Comparison of ENCODE assay signal across 8 cellular contexts in genomic region chr19:40283414-40284250, GRCh38. TPM values are rescaled to one million over a fixed set of nuclear protein-coding genes. Genes with fewer than 3 reads are reported as not detected.
DNase-seq lines count a peak whose midpoint lies in the region; ATAC-seq and TF ChIP-seq lines count a peak whose summit lies in the region.

No MANE protein-coding gene starts in this region.

- no peaks in the 10 kb centered on the region for H3K36me3 ChIP-seq in adipocyte (ENCODE audit: control insufficient read depth, insufficient read depth, low read length, severe bottlenecking)
- H3K36me3 ChIP-seq in thoracic aorta = no peaks in the 10 kb centered on the region

- H3K27ac Mint-ChIP-seq in activated CD8-positive, alpha-beta memory T cell treated with anti-CD3 and anti-CD28 coated beads, Interleukin-2, amount 10 ng/mL, durations not matched to agents 7 days and 5 days = peak overlapping the region; percentile 92

- CTCF ChIA-PET in activated CD8-positive, alpha-beta memory T cell treated with anti-CD3 and anti-CD28 coated beads, Interleukin-2, amount 10 ng/mL, durations not matched to agents 7 days and 5 days (lab: Charles Lee) = interaction anchor here (0.7 to 1.7 kb wide), 5 partner anchors 9 to 159 kb away, joined by 3 to 4 read pairs (median 3); partner anchors contain the start of genes C19orf47 and PLD3

- H3K4me1 Mint-ChIP-seq in activated CD8-positive, alpha-beta memory T cell treated with anti-CD3 and anti-CD28 coated beads, Interleukin-2, amount 10 ng/mL, durations not matched to agents 7 days and 5 days = peaks cover 51% of the 10 kb centered on the region

- H3K27me3 ChIP-seq in adipocyte (replicated peaks; ENCODE audit: control insufficient read depth, insufficient read depth, low read length) (no peaks in the 10 kb centered on the region), layer of hippocampus (ENCODE audit: control insufficient read depth, insufficient read depth, low read length) (no peaks in the 10 kb centered on the region), thoracic aorta (replicated peaks; ENCODE audit: insufficient read depth) (no peaks in the 10 kb centered on the region)

- peak overlapping the region; percentile 96 for H3K9ac ChIP-seq in adipocyte (ENCODE audit: low read length)

- H3K27ac ChIP-seq in layer of hippocampus (ENCODE audit: low read depth, low read length) (peak overlapping the region; percentile 97), thoracic aorta (peak overlapping the region; percentile 77 to 82)

- H3K27me3 Mint-ChIP-seq in activated CD8-positive, alpha-beta memory T cell treated with anti-CD3 and anti-CD28 coated beads, Interleukin-2, amount 10 ng/mL, durations not matched to agents 7 days and 5 days = no peaks in the 10 kb centered on the region

- H3K36me3 Mint-ChIP-seq in activated CD8-positive, alpha-beta memory T cell treated with anti-CD3 and anti-CD28 coated beads, Interleukin-2, amount 10 ng/mL, durations not matched to agents 7 days and 5 days = no peaks in the 10 kb centered on the region

- H3K9me3 Mint-ChIP-seq in activated CD8-positive, alpha-beta memory T cell treated with anti-CD3 and anti-CD28 coated beads, Interleukin-2, amount 10 ng/mL, durations not matched to agents 7 days and 5 days (ENCODE audit: low read depth) = no peaks in the 10 kb centered on the region

- no peak for ATAC-seq in activated CD8-positive, alpha-beta memory T cell treated with anti-CD3 and anti-CD28 coated beads, Interleukin-2, amount 10 ng/mL, durations not matched to agents 7 days and 5 days
- no peak for ATAC-seq in thoracic aorta (ENCODE audit: insufficient number of reproducible peaks, low FRiP score, low read depth)

- H3K4me1 ChIP-seq in adipocyte (ENCODE audit: control insufficient read depth, insufficient read depth, low read length) (peaks cover 72% of the 10 kb centered on the region), thoracic aorta (ENCODE audit: control insufficient read depth in 1 of 2, low read depth in 2 of 2) (peaks cover 28 to 61% of the 10 kb centered on the region in 2 donors)

- H3K9me3 ChIP-seq in adipocyte (ENCODE audit: control insufficient read depth, low read length) (no peaks in the 10 kb centered on the region), thoracic aorta (no peaks in the 10 kb centered on the region)

- no peak for TF ChIP-seq CTCF in thoracic aorta (IDR thresholded peaks at IDR 0.05)

- no peak for DNase-seq in activated CD8-positive, alpha-beta memory T cell treated with anti-CD3 and anti-CD28 coated beads, Interleukin-2, amount 10 ng/mL, durations not matched to agents 7 days and 5 days
- no peak for DNase-seq in activated CD8-positive, alpha-beta memory T cell treated with anti-CD3 and anti-CD28 coated beads, Interleukin-2, amount 50 U/mL, for 48 hours
- DNase-seq in adipocyte (ENCODE audit: low read depth) (peak; percentile 24), thoracic aorta (ENCODE audit: low spot score) (no peak), NK-92 (lab: John Stamatoyannopoulos, UW; ENCODE audit: unreplicated experiment) (no peak), middle frontal gyrus (ENCODE audit: extremely low spot score, low spot score) (no peak), SKM-1 (lab: John Stamatoyannopoulos, UW; ENCODE audit: unreplicated experiment) (no peak)

- H3K4me3 Mint-ChIP-seq in activated CD8-positive, alpha-beta memory T cell treated with anti-CD3 and anti-CD28 coated beads, Interleukin-2, amount 10 ng/mL, durations not matched to agents 7 days and 5 days = peak overlapping the region; percentile 86

- H3K4me3 ChIP-seq in adipocyte (ENCODE audit: low read length) (peak overlapping the region; percentile 94), thoracic aorta (peak overlapping the region; percentile 96)

RNA-seq across cellular contexts. Expression of gene AKT2, which starts 1.5 kb away (rescaled TPM):
- total RNA-seq in activated CD8-positive, alpha-beta memory T cell treated with anti-CD3 and anti-CD28 coated beads, Interleukin-2, amount 10 ng/mL, durations not matched to agents 7 days and 5 days = 100 to 1,000 TPM; 141 to 172 TPM
- 100 to 1,000 TPM in 1 of 2 donors, 10 to 100 TPM in 1; 94.5 to 138 TPM for total RNA-seq in thoracic aorta

RNA-seq across cellular contexts. Expression of gene CCNP, which starts 57.1 kb away (rescaled TPM):
- under 1 TPM; 0.21 to 0.38 TPM for total RNA-seq in activated CD8-positive, alpha-beta memory T cell treated with anti-CD3 and anti-CD28 coated beads, Interleukin-2, amount 10 ng/mL, durations not matched to agents 7 days and 5 days
- 1 to 10 TPM in 1 of 2 donors, not detected in 1; 1.6 TPM for total RNA-seq in thoracic aorta
